1 cellular context compared by ENCODE assay signal in genomic region chr5:172844577-172844838, GRCh38.
TF ChIP-seq lines count a peak whose summit lies in the region.

No MANE protein-coding gene starts in this region.

TF ChIP-seq in IMR-90, 13 proteins besides CTCF, POLR2A, EP300 and RAD21:
- TF ChIP-seq USF2 (IDR thresholded peaks at IDR 0.05; ENCODE audit: low read depth, low read length) (no peak), RFX5 (IDR thresholded peaks at IDR 0.05; ENCODE audit: low read depth, low read length) (no peak), MAZ (IDR thresholded peaks at IDR 0.05; ENCODE audit: borderline replicate concordance, low read depth, low read length) (no peak)
TF ChIP-seq in IMR-90: peak in this region for 0.
